In the genomic region with DNA sequence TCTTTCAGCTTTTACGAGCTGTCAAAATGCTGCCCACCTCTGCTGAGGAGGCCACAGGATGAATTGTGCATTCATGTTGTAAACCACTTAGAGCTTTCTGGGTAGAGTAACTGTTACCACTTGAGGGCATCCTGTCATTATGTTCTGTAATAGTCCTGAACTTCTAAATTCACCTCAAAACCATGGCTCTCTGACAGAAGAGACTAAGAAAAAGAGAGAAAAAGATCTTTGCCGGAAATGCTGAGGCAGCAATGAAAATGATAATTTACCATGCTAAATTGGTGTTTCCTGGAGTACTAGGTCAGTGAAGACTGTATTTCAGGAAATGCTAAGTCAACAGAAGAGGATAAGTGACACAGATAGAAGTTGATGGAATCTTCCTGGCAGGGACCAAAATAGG, we compare ENCODE assay signal across 11 cellular contexts.
DNase-seq lines count a peak whose midpoint lies in the region; ATAC-seq, FAIRE-seq and TF ChIP-seq lines count a peak whose summit lies in the region.
"Had no signal": no experiment of that assay in that cellular context is flagged by ENCODE, and none has a peak within 500 bp of the region (broad histone marks: within the 10 kb centered on the region; RNA-seq: fewer than 3 reads in every experiment).

No MANE protein-coding gene starts in this region.

- ATAC-seq in lower lobe of right lung (no peak), GM19395 (IDR thresholded peaks at IDR 0.05; ENCODE audit: unreplicated experiment) (no peak)
- ATAC-seq: stimulated activated naive B cell treated with anti-CD40 and anti-IgM and Interleukin-4, amounts not matched to agents 10 μg/mL and 1 μg/mL and 100 μg/mL, for 72 hours had no signal

- H3K27ac ChIP-seq in MM.1S (ENCODE audit: low read length) (peak overlapping the region; percentile 22; the same call in 1 of the 2 replicates), lower lobe of right lung (no peak overlapping the region)

- peak overlapping the region; percentile 28 for H3K4me2 ChIP-seq in MM.1S (ENCODE audit: low read depth, low read length)

- in situ Hi-C loops in GM13977 (cut with MboI; ENCODE audit: low pct_unique_long_range_greater_than_20kb, low sequenced_read_pairs, unreplicated experiment): no loop called here

- no peaks in the 10 kb centered on the region for H4K20me1 ChIP-seq in MM.1S (ENCODE audit: insufficient read depth, low read length)

- H3K79me2 ChIP-seq in MM.1S (ENCODE audit: low read length): no peaks in the 10 kb centered on the region

- H2AFZ ChIP-seq in MM.1S (ENCODE audit: low read length): peak overlapping the region; percentile 40; the same call in 1 of the 2 replicates

- H3K36me3 ChIP-seq in MM.1S (replicated peaks; ENCODE audit: insufficient read depth, low read length) (no peaks in the 10 kb centered on the region), lower lobe of right lung (no peaks in the 10 kb centered on the region)

- no peaks in the 10 kb centered on the region for H3K9me3 ChIP-seq in MM.1S (replicated peaks; ENCODE audit: insufficient read depth, low read length)
- H3K9me3 ChIP-seq in lower lobe of right lung: no peaks in the 10 kb centered on the region

- no peak overlapping the region for H3K9ac ChIP-seq in MM.1S (ENCODE audit: low read length)

- DNase-seq in D721Med (ENCODE audit: insufficient read length, low spot score) (no peak), MM.1S (peak; percentile 81), brain pericyte (ENCODE audit: low read depth, low spot score) (peak; percentile 13), lower lobe of right lung (no peak), GM13977 (ENCODE audit: low spot score) (no peak)
- DNase-seq in activated CD4-positive, alpha-beta T cell treated with anti-CD3 and anti-CD28 coated beads, Interleukin-2, amount 50 U/mL, for 1 hour: no peak
- DNase-seq in stimulated activated CD4-positive, alpha-beta T cell treated with anti-CD3 and anti-CD28 coated beads, Interleukin-4, amount 100 ng/mL, for 4 hours: no peak
- DNase-seq: activated CD4-positive, alpha-beta T cell treated with anti-CD3 and anti-CD28 coated beads for 1 hour; activated naive CD8-positive, alpha-beta T cell treated with anti-CD3 and anti-CD28 coated beads for 36 hours; stimulated activated naive B cell treated with anti-CD40 and anti-IgM and Interleukin-4, amounts not matched to agents 10 μg/mL and 1 μg/mL and 100 μg/mL, for 72 hours had no signal

- H3K4me3 ChIP-seq in MM.1S (ENCODE audit: low read length) (no peak overlapping the region), lower lobe of right lung (no peak overlapping the region)

- H3K4me1 ChIP-seq in MM.1S (ENCODE audit: low read length) (peaks cover 27% of the 10 kb centered on the region), lower lobe of right lung (no peaks in the 10 kb centered on the region)

- TF ChIP-seq CTCF in D721Med (IDR thresholded peaks at IDR 0.05; ENCODE audit: insufficient read depth, missing control alignments) (peak; percentile 27), MM.1S (IDR thresholded peaks at IDR 0.05; ENCODE audit: low read length) (peak; percentile 55), lower lobe of right lung (IDR thresholded peaks at IDR 0.05) (peak; percentile 15), GM13977 (IDR thresholded peaks at IDR 0.05; ENCODE audit: extremely low read depth, insufficient read depth, missing control alignments) (no peak)

- FAIRE-seq in D721Med (lab: Jason Lieb, UNC): peak; percentile 29

- intact Hi-C loops in lower lobe of right lung (cut with DNase I): no loop called here

- no peaks in the 10 kb centered on the region for H3K9me2 ChIP-seq in MM.1S (replicated peaks; ENCODE audit: insufficient read depth, low read length)

- H3K27me3 ChIP-seq in MM.1S (replicated peaks; ENCODE audit: insufficient read depth, low read length) (no peaks in the 10 kb centered on the region), lower lobe of right lung (ENCODE audit: low read depth) (no peaks in the 10 kb centered on the region)

- no peaks in the 10 kb centered on the region for H3F3A ChIP-seq in MM.1S (ENCODE audit: insufficient read depth, low read length)

Comparison
In these comparisons a context has a peak if more than half of its experiments do, and no peak if none do; other contexts are left out.
1. DNase-seq: peak in MM.1S (single experiment) and brain pericyte (single experiment); none in D721Med (single experiment), lower lobe of right lung (single experiment), GM13977 (single experiment), activated CD4-positive, alpha-beta T cell treated with anti-CD3 and anti-CD28 coated beads, Interleukin-2, amount 50 U/mL, for 1 hour (single experiment) and stimulated activated CD4-positive, alpha-beta T cell treated with anti-CD3 and anti-CD28 coated beads, Interleukin-4, amount 100 ng/mL, for 4 hours (0 of 2).